8 cellular contexts compared by ENCODE assay signal in the genomic region with DNA sequence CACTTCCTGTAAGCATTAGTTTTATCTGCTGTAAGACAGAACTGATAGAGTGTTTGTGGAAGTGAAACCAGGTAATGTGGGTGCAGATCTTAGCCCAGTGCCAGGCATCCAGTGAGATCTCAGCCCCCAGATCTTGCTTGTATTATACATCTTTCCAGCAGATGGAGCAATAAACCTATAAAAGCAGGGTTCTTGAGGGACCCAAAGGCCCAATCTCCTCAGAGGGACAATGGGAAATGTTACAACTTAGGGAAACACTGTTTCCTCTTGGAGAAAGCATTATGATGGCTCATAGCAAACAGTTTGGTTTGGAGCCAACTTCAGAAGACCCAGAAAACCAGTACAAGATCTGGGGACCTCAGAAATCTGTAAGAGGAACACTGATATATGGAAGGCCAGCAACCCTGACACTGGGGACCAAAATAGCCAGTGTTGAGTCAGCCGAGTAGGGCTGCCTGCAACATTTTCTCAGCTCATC.
DNase-seq lines count a peak whose midpoint lies in the region; ATAC-seq and TF ChIP-seq lines count a peak whose summit lies in the region.

No MANE protein-coding gene starts in this region.

- no peaks in the 10 kb centered on the region for H3K9me3 ChIP-seq in iPS DF 6.9 (ENCODE audit: control insufficient read depth, insufficient read depth, low read length)

- no peaks in the 10 kb centered on the region for H3K36me3 Mint-ChIP-seq in Calu3 (ENCODE audit: insufficient read depth, unreplicated experiment)

- H3K4me1 ChIP-seq in iPS DF 6.9 (ENCODE audit: control insufficient read depth, insufficient read depth, low read length), result no peaks in the 10 kb centered on the region

- no peaks in the 10 kb centered on the region for H3K27me3 ChIP-seq in iPS DF 6.9 (ENCODE audit: control insufficient read depth, insufficient read depth, low read length)

- CTCF ChIA-PET in Calu3 (lab: Charles Lee), result interaction anchor here (0.6 to 2.3 kb wide), 3 partner anchors 55 to 460 kb away, joined by 3 to 30 read pairs (median 14); no protein-coding TSS in a partner anchor

- TF ChIP-seq CTCF in Calu3 (IDR thresholded peaks at IDR 0.05; ENCODE audit: unreplicated experiment) (peak; percentile 56), astrocyte of the cerebellum (IDR thresholded peaks at IDR 0.05; ENCODE audit: low read depth, low read length, missing control alignments) (peak; percentile 63)

- BruUV-seq in Calu3 (replicated peaks; lab: Mats Ljungman, UMichigan), result no TSS peak

- in situ Hi-C loops in astrocyte of the cerebellum (cut with HindIII; ENCODE audit: low sequenced_read_pairs), result no loop called here

- peaks cover 10% of the 10 kb centered on the region for H3K4me1 Mint-ChIP-seq in Calu3 (ENCODE audit: low read depth, unreplicated experiment)

- WGBS in iPS DF 6.9 (ENCODE audit: insufficient coverage, insufficient read length), result no CpG with 5 or more reads among the region's 1 CpG

- H3K4me3 Mint-ChIP-seq in Calu3 (ENCODE audit: low read depth, unreplicated experiment), result no peak overlapping the region

- H3K27me3 Mint-ChIP-seq in Calu3 (ENCODE audit: unreplicated experiment), result no peaks in the 10 kb centered on the region

- no peak overlapping the region for H3K4me3 ChIP-seq in astrocyte of the cerebellum (ENCODE audit: low read depth, low read length)
- H3K4me3 ChIP-seq in iPS DF 6.9 (ENCODE audit: low read length), result no peak overlapping the region

- no peaks in the 10 kb centered on the region for H3K9me3 Mint-ChIP-seq in Calu3 (ENCODE audit: low read depth, unreplicated experiment)

- DNase-seq in Calu3 (peak; percentile 28), NCI-H345 (lab: John Stamatoyannopoulos, UW) (peak; percentile 55), astrocyte of the cerebellum (ENCODE audit: low read depth) (peak; percentile 40), iPS DF 6.9 (ENCODE audit: low read depth, low spot score) (peak; percentile 41), activated T-cell treated with anti-CD3 and anti-CD28 coated beads for 4 hours (no peak)
- no peak for DNase-seq in stimulated activated naive CD8-positive, alpha-beta T cell treated with anti-CD3 and anti-CD28 coated beads, Interleukin-15, Interleukin-2, amounts not matched to agents 100 U/mL and 50 U/mL, for 24 hours

- no peak overlapping the region for H3K27ac ChIP-seq in iPS DF 6.9 (ENCODE audit: low read length)

- H3K36me3 ChIP-seq in iPS DF 6.9 (ENCODE audit: control insufficient read depth, insufficient read depth, low read length), result no peaks in the 10 kb centered on the region

- intact Hi-C loops in Calu3 (cut with micrococcal nuclease; ENCODE audit: unreplicated experiment), result loop anchor here (1.0 to 5.0 kb wide), 6 partner anchors 54 to 540 kb away; no protein-coding TSS in a partner anchor

- peak overlapping the region; percentile 52 for H3K27ac Mint-ChIP-seq in Calu3 (ENCODE audit: unreplicated experiment)

- ATAC-seq in GM19372 (IDR thresholded peaks at IDR 0.05; ENCODE audit: low read depth, unreplicated experiment), result peak; percentile 100
- ATAC-seq in HG03159 (IDR thresholded peaks at IDR 0.05; ENCODE audit: unreplicated experiment), result peak; percentile 100
- ATAC-seq in stimulated activated naive CD8-positive, alpha-beta T cell treated with anti-CD3 and anti-CD28 coated beads, Interleukin-15, Interleukin-2, amounts not matched to agents 100 U/mL and 50 U/mL, for 24 hours, result peak; percentile 52

Comparison
In these comparisons a context has a peak if more than half of its experiments do, and no peak if none do; other contexts are left out.
1. DNase-seq: peak in Calu3 (single experiment), NCI-H345 (single experiment), astrocyte of the cerebellum (single experiment) and iPS DF 6.9 (single experiment); none in stimulated activated naive CD8-positive, alpha-beta T cell treated with anti-CD3 and anti-CD28 coated beads, Interleukin-15, Interleukin-2, amounts not matched to agents 100 U/mL and 50 U/mL, for 24 hours (single experiment) and activated T-cell treated with anti-CD3 and anti-CD28 coated beads for 4 hours (single experiment).
2. Peak in every context shown above with its lines, with median percentiles within 50 percentile points of each other: ATAC-seq.